In the genomic region with DNA sequence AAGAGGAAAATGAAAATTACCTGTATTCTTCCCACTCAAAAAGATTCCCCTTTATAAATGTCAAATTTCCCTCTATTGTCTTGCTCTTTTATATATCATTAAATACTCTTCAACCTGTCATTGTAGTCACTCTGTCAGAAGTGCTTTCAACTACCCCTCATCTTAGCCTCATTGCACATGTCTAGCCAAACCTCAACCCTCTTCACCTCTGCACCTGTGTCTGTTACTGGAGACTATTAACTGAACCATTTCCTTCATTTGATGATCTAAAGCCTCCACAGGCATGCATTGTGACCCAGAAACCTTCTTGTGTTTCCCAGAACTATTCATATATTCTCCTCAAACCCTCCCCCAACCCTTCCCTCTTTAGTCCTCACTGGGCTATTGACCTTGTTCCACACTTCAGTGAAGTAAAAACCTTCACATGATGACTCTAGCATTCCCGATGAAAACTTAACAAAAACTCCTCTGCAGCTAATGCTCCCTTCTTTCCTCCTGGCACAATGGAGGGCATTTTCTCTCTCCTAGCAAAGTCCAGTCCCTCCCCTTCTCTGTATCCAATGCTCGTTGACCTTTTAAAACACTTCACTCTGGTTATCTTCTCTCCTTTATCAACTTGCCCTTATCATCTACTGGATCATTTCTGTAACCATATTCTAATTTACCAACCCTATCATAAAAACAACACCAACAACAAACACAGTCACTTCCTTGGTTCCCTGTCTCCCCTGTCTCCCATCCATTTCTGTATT, we compare ENCODE assay signal across 10 cellular contexts.
"Had no signal": no experiment of that assay in that cellular context is flagged by ENCODE, and none has a peak within 500 bp of the region (broad histone marks: within the 10 kb centered on the region; RNA-seq: fewer than 3 reads in every experiment).

No MANE protein-coding gene starts in this region.

- H3K36me3 ChIP-seq: right atrium auricular region, suprapubic skin had no signal

- H3K4me3 ChIP-seq: gastrocnemius medialis, right atrium auricular region, suprapubic skin had no signal

- H3K4me1 ChIP-seq: right atrium auricular region, suprapubic skin had no signal

- H3K9me3 ChIP-seq: gastrocnemius medialis, right atrium auricular region, suprapubic skin had no signal

- DNase-seq: activated CD4-positive, CD25-positive, alpha-beta regulatory T cell treated with anti-CD3 and anti-CD28 coated beads, Interleukin-2, amount 50 U/mL, for 72 hours; activated naive CD4-positive, alpha-beta T cell treated with anti-CD3 and anti-CD28 coated beads for 36 hours; activated naive CD8-positive, alpha-beta T cell treated with anti-CD3 and anti-CD28 coated beads, Interleukin-2, amount 50 U/mL, for 24 hours; aorta; effector memory CD8-positive, alpha-beta T cell; gastrocnemius medialis; nucleus accumbens; T1000 had no signal

- ATAC-seq: activated naive CD8-positive, alpha-beta T cell treated with anti-CD3 and anti-CD28 coated beads, Interleukin-2, amount 50 U/mL, for 24 hours; effector memory CD8-positive, alpha-beta T cell; gastrocnemius medialis had no signal
